8 cellular contexts compared by ENCODE assay signal in the genomic region with DNA sequence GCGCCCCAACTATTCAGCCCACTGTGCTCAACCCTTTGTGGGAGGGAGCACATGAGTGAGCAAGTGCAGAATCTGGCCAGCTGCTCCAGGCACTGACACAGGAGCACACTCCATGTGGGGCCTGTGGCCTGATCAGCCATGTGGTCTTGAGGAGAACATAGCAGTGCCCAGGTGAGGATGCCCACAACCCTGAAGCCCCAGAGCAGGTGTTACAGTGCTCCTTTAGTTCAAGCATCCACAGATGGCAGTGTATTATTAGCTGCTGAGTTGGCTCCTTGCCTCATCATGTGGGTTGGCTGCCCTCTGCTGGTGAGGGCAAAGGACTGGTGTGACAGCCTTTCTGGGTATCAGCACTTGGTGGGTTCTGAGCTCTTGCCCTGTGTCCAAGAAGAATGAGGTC.
DNase-seq lines count a peak whose midpoint lies in the region; ATAC-seq, FAIRE-seq and TF ChIP-seq lines count a peak whose summit lies in the region.

No MANE protein-coding gene starts in this region.

- no TSS peak for BruUV-seq in GM12878 (replicated peaks; lab: Mats Ljungman, UMichigan)

- peak; percentile 89 to 91 for ATAC-seq in A549
- ATAC-seq in GM12878: peak; percentile 100
- ATAC-seq in GM19455 (IDR thresholded peaks at IDR 0.05; ENCODE audit: unreplicated experiment): no peak

- H3K4me2 ChIP-seq in A549 (no peak overlapping the region), GM12878 (ENCODE audit: control insufficient read depth, insufficient read depth) (no peak overlapping the region)

- DNase-seq in A549 (ENCODE audit: low read depth in 1 of 2, low spot score in 1 of 2) (peak; percentile 2 to 67), EH (ENCODE audit: low read depth) (peak; percentile 29), HFFc6 (no peak), NCI-H1105 treated with DMSO at 0.1 percent for 48 hours (lab: John Stamatoyannopoulos, UW) (peak; percentile 38), GM12878 (ENCODE audit: low read depth, low spot score) (no peak), myocyte (ENCODE audit: low read depth) (peak; percentile 75)
- DNase-seq in CD4-positive, alpha-beta memory T cell: no peak

- no peak for TF ChIP-seq POLR2A in A549 (IDR thresholded peaks at IDR 0.05; ENCODE audit: low read length)
- no peak for TF ChIP-seq POLR2A in GM12878 (IDR thresholded peaks at IDR 0.05; ENCODE audit: low read depth, low read length)

- intact Hi-C loops in GM12878 (cut with micrococcal nuclease; ENCODE audit: unreplicated experiment): loop anchor here (1.0 to 10.0 kb wide), 3 partner anchors 433 to 1930 kb away; no protein-coding TSS in a partner anchor
- intact Hi-C loops in CD4-positive, alpha-beta memory T cell (cut with micrococcal nuclease): no loop called here

- H2AFZ ChIP-seq in GM12878 (ENCODE audit: control insufficient read depth, low read depth, low read length): no peak overlapping the region

- H3K27ac ChIP-seq in A549 (no peak overlapping the region), GM12878 (ENCODE audit: control insufficient read depth, insufficient read depth) (no peak overlapping the region)
- no peak overlapping the region for H3K27ac ChIP-seq in CD4-positive, alpha-beta memory T cell (ENCODE audit: low read depth, low read length)

- peaks cover 17% of the 10 kb centered on the region for H3K9me3 Mint-ChIP-seq in HFFc6
- H3K9me3 Mint-ChIP-seq in CD4-positive, alpha-beta memory T cell: peaks cover 0 to 6% (median under 1%) of the 10 kb centered on the region in 8 donors

- CTCF ChIA-PET in A549 (lab: Yijun Ruan, JAX): interaction anchor here (0.7 to 1.3 kb wide), 5 partner anchors 10 to 1633 kb away, joined by 3 to 11 read pairs (median 8); no protein-coding TSS in a partner anchor
- CTCF ChIA-PET in GM12878 (lab: Yijun Ruan, JAX): interaction anchor here (0.5 to 2.2 kb wide), 10 partner anchors 10 to 1980 kb away, joined by 3 to 19 read pairs (median 4); no protein-coding TSS in a partner anchor
- CTCF ChIA-PET in CD4-positive, alpha-beta memory T cell (lab: Charles Lee; ENCODE audit: partially characterized antibody): no interaction called here

- no peak overlapping the region for H3K9ac ChIP-seq in GM12878 (ENCODE audit: control insufficient read depth, insufficient read depth, low read length)

- no peak for FAIRE-seq in A549 (lab: Jason Lieb, UNC)
- FAIRE-seq in GM12878 (lab: Jason Lieb, UNC): no peak

- H3K4me1 ChIP-seq in A549 (no peaks in the 10 kb centered on the region), GM12878 (ENCODE audit: control insufficient read depth, insufficient read depth, low read length) (no peaks in the 10 kb centered on the region)
- no peaks in the 10 kb centered on the region for H3K4me1 ChIP-seq in CD4-positive, alpha-beta memory T cell (ENCODE audit: insufficient read depth, low read length)

- peak; percentile 55 for TF ChIP-seq CTCF in A549 (IDR thresholded peaks at IDR 0.05)
- TF ChIP-seq CTCF in HFFc6 (IDR thresholded peaks at IDR 0.05): peak; percentile 75
- TF ChIP-seq CTCF in GM12878 (IDR thresholded peaks at IDR 0.05 in 2 of 3, conservative IDR thresholded peaks at IDR 0.05 in 1 of 3; ENCODE audit: control insufficient read depth in 2 of 3, extremely low read depth in 1 of 3, insufficient read depth in 1 of 3, low read depth in 3 of 3, low read length in 3 of 3): peak; percentile 53 to 82 (median 78)

- H3K4me3 Mint-ChIP-seq in HFFc6: no peak overlapping the region
- H3K4me3 Mint-ChIP-seq in CD4-positive, alpha-beta memory T cell: no peak overlapping the region

- no peak overlapping the region for H3K4me3 ChIP-seq in A549
- no peak overlapping the region for H3K4me3 ChIP-seq in GM12878
- no peak overlapping the region for H3K4me3 ChIP-seq in CD4-positive, alpha-beta memory T cell (ENCODE audit: low read length in 2 of 2)

- POLR2A ChIA-PET in A549 (lab: Yijun Ruan, JAX): no interaction called here
- POLR2A ChIA-PET in GM12878 (lab: Charles Lee): no interaction called here
- POLR2A ChIA-PET in CD4-positive, alpha-beta memory T cell (lab: Charles Lee; ENCODE audit: partially characterized antibody): no interaction called here

- H3K79me2 ChIP-seq in GM12878 (ENCODE audit: control insufficient read depth, insufficient read depth, low read length): no peaks in the 10 kb centered on the region

- no peaks in the 10 kb centered on the region for H4K20me1 ChIP-seq in GM12878 (ENCODE audit: control insufficient read depth, insufficient read depth)

- no peaks in the 10 kb centered on the region for H3K36me3 ChIP-seq in GM12878 (ENCODE audit: control insufficient read depth in 2 of 2, insufficient read depth in 2 of 2, low read length in 1 of 2)
- H3K36me3 ChIP-seq in CD4-positive, alpha-beta memory T cell (ENCODE audit: insufficient read depth, low read length): no peaks in the 10 kb centered on the region

- RAD21 ChIA-PET in GM12878 (lab: Charles Lee; ENCODE audit: unreplicated experiment): interaction anchor here (0.6 to 2.3 kb wide), 6 partner anchors 9 to 436 kb away, joined by 3 to 10 read pairs (median 3); no protein-coding TSS in a partner anchor

- TF ChIP-seq EP300 in A549 (IDR thresholded peaks at IDR 0.05) (no peak), GM12878 (IDR thresholded peaks at IDR 0.05; ENCODE audit: borderline replicate concordance in 1 of 2, control insufficient read depth in 1 of 2, low read depth in 2 of 2, low read length in 2 of 2) (no peak)

- no peaks in the 10 kb centered on the region for H3K4me1 Mint-ChIP-seq in HFFc6 (ENCODE audit: low read depth)
- no peaks in the 10 kb centered on the region for H3K4me1 Mint-ChIP-seq in CD4-positive, alpha-beta memory T cell

- WGBS in A549 (ENCODE audit: missing lambda C conversion rate): 92% methylated on average over 1 of the region's 1 CpG
- 81% methylated on average over 1 of the region's 1 CpG for WGBS in GM12878 (ENCODE audit: insufficient coverage, insufficient replicate concordance, low lambda C conversion rate, missing lambda C conversion rate)

- peaks cover 1% of the 10 kb centered on the region; the same call in 1 of the 2 replicates for H3K27me3 Mint-ChIP-seq in HFFc6 (ENCODE audit: insufficient read depth)
- H3K27me3 Mint-ChIP-seq in CD4-positive, alpha-beta memory T cell: no peaks in the 10 kb centered on the region

- SMC1A ChIA-PET in GM12878 (lab: Charles Lee; ENCODE audit: uncharacterized antibody, unreplicated experiment): interaction anchor here (0.6 to 1.5 kb wide), 5 partner anchors 420 to 1984 kb away, joined by 3 to 14 read pairs (median 3); no protein-coding TSS in a partner anchor

- H3K36me3 Mint-ChIP-seq in HFFc6 (ENCODE audit: low read depth): no peaks in the 10 kb centered on the region
- H3K36me3 Mint-ChIP-seq in CD4-positive, alpha-beta memory T cell: no peaks in the 10 kb centered on the region

- peak; percentile 72 to 79 for TF ChIP-seq RAD21 in A549 (conservative IDR thresholded peaks at IDR 0.05 in 1 of 2, IDR thresholded peaks at IDR 0.05 in 1 of 2)
- peak; percentile 75 for TF ChIP-seq RAD21 in GM12878 (IDR thresholded peaks at IDR 0.05; ENCODE audit: insufficient read depth, low read depth, low read length)

- H3K27me3 ChIP-seq in GM12878 (replicated peaks in 1 of 2; ENCODE audit: control insufficient read depth in 2 of 2, insufficient read depth in 2 of 2, low read length in 1 of 2): no peaks in the 10 kb centered on the region
- no peaks in the 10 kb centered on the region for H3K27me3 ChIP-seq in CD4-positive, alpha-beta memory T cell (ENCODE audit: insufficient read depth, low read length)

- H3K27ac Mint-ChIP-seq in HFFc6: no peak overlapping the region
- H3K27ac Mint-ChIP-seq in CD4-positive, alpha-beta memory T cell: no peak overlapping the region

- H3K9me3 ChIP-seq in A549 (no peaks in the 10 kb centered on the region), GM12878 (replicated peaks; ENCODE audit: control insufficient read depth, insufficient read depth, low read length) (no peaks in the 10 kb centered on the region)
- H3K9me3 ChIP-seq in CD4-positive, alpha-beta memory T cell (ENCODE audit: control insufficient read depth in 1 of 2, low read length in 2 of 2): no peaks in the 10 kb centered on the region

- in situ Hi-C loops in GM12878 (cut with MboI): loop anchor here (10.0 to 25.0 kb wide), 3 partner anchors 435 to 1928 kb away; no protein-coding TSS in a partner anchor

TF ChIP-seq in A549, 52 proteins besides CTCF, POLR2A, EP300 and RAD21:
- no peak for TF ChIP-seq HEYL (CRISPR knock-in tag; IDR thresholded peaks at IDR 0.05)
- peak; percentile 73 for TF ChIP-seq SMC3 (IDR thresholded peaks at IDR 0.05)

TF ChIP-seq in GM12878, 131 proteins besides CTCF, POLR2A, EP300 and RAD21 (continues in another document):
- no peak for TF ChIP-seq SKIL (IDR thresholded peaks at IDR 0.05; ENCODE audit: low read depth, poor library complexity, severe bottlenecking)
- TF ChIP-seq JUND (IDR thresholded peaks at IDR 0.05; ENCODE audit: low read depth, low read length): no peak
- 0 out of 2 replicates have a peak, but pooled peaks have one; percentile 47 for TF ChIP-seq SMARCA5 (IDR thresholded peaks at IDR 0.05)
- TF ChIP-seq TCF3 (IDR thresholded peaks at IDR 0.05; ENCODE audit: borderline replicate concordance, insufficient read depth, low read depth, low read length): no peak
- TF ChIP-seq ZNF384 (IDR thresholded peaks at IDR 0.05; ENCODE audit: borderline replicate concordance, low read depth, low read length): no peak
- TF ChIP-seq RBBP5 (conservative IDR thresholded peaks at IDR 0.05): no peak
- no peak for TF ChIP-seq SPI1 (IDR thresholded peaks at IDR 0.05; ENCODE audit: borderline replicate concordance, insufficient read depth, low read depth, low read length)
- TF ChIP-seq HDAC6 (IDR thresholded peaks at IDR 0.05; ENCODE audit: unreplicated experiment): no peak
- peak; percentile 69; the same call in 1 of the 2 replicates for TF ChIP-seq SMC3 (IDR thresholded peaks at IDR 0.05; ENCODE audit: borderline replicate concordance, low read length)
- TF ChIP-seq YY1 (IDR thresholded peaks at IDR 0.05; ENCODE audit: low read depth, low read length): no peak
- no peak for TF ChIP-seq FOS (IDR thresholded peaks at IDR 0.05; ENCODE audit: borderline replicate concordance, extremely low read depth, insufficient read length)

Comparison
In these comparisons a context has a peak if more than half of its experiments do, and no peak if none do; other contexts are left out.
1. DNase-seq: peak in A549 (2 of 2), EH (single experiment), NCI-H1105 treated with DMSO at 0.1 percent for 48 hours (single experiment) and myocyte (single experiment); none in HFFc6 (single experiment), GM12878 (single experiment) and CD4-positive, alpha-beta memory T cell (0 of 5).
2. Of the 24 proteins assayed by ChIP-seq in both GM12878 and A549: peak only in GM12878: none; only in A549: none; in both: CTCF, RAD21 and SMC3; in neither: 21.
3. Peak in every context shown above with its lines, with median percentiles within 50 percentile points of each other: CTCF ChIP-seq.